In genomic region chr5:115068239-115069086, GRCh38 we compare ENCODE assay signal across 8 cellular contexts.
A peak's percentile ranks its signal among the peaks of the same experiment; 100 is the strongest.
DNase-seq lines count a peak whose midpoint lies in the region; ATAC-seq and TF ChIP-seq lines count a peak whose summit lies in the region.

No MANE protein-coding gene starts in this region.

- no peak for TF ChIP-seq POLR2A in esophagus squamous epithelium (IDR thresholded peaks at IDR 0.05)

- H3K27me3 ChIP-seq in lung (ENCODE audit: control insufficient read depth, insufficient read depth) = no peaks in the 10 kb centered on the region
- H3K27me3 ChIP-seq in esophagus squamous epithelium = no peaks in the 10 kb centered on the region
- no peaks in the 10 kb centered on the region for H3K27me3 ChIP-seq in ascending aorta

- H3K9me3 ChIP-seq in lung (ENCODE audit: control insufficient read depth in 2 of 2, insufficient read depth in 1 of 2, low read length in 1 of 2) = no peaks in the 10 kb centered on the region
- H3K9me3 ChIP-seq in esophagus squamous epithelium = no peaks in the 10 kb centered on the region
- no peaks in the 10 kb centered on the region for H3K9me3 ChIP-seq in ascending aorta

- ATAC-seq in GM21619 (IDR thresholded peaks at IDR 0.05; ENCODE audit: unreplicated experiment) = peak; percentile 77
- ATAC-seq in activated B cell treated with CpG ODN at 0.5 μM for 24 hours (ENCODE audit: low read depth) = peak; percentile 81
- ATAC-seq in lung (ENCODE audit: insufficient read depth, low FRiP score) = peak; percentile 45

- CTCF ChIA-PET in activated B cell treated with CpG ODN at 0.5 μM for 24 hours (lab: Charles Lee) = interaction anchor here (1.8 to 2.4 kb wide), 3 partner anchors 29 to 1456 kb away, joined by 4 to 11 read pairs (median 7); no protein-coding TSS in a partner anchor

- DNase-seq in GM13977 (ENCODE audit: low spot score) = peak; percentile 13
- no peak for DNase-seq in activated B cell treated with CpG ODN at 0.5 μM for 24 hours
- DNase-seq in lung (ENCODE audit: low spot score) = no peak
- no peak for DNase-seq in esophagus squamous epithelium (lab: John Stamatoyannopoulos, UW)
- no peak for DNase-seq in ascending aorta (ENCODE audit: low spot score in 2 of 2)
- DNase-seq in stimulated activated naive CD4-positive, alpha-beta T cell (lab: John Stamatoyannopoulos, UW) = no peak

- H3K27ac ChIP-seq in lung (ENCODE audit: low read depth in 1 of 2, low read length in 1 of 2) = no peak overlapping the region
- H3K27ac ChIP-seq in esophagus squamous epithelium = no peak overlapping the region
- no peak overlapping the region for H3K27ac ChIP-seq in ascending aorta

- H3K27me3 Mint-ChIP-seq in IgD-negative memory B cell (peaks cover 1% of the 10 kb centered on the region), activated B cell treated with CpG ODN at 0.5 μM for 24 hours (peaks cover 2% of the 10 kb centered on the region)

- no peaks in the 10 kb centered on the region for H3K36me3 Mint-ChIP-seq in IgD-negative memory B cell
- no peaks in the 10 kb centered on the region for H3K36me3 Mint-ChIP-seq in activated B cell treated with CpG ODN at 0.5 μM for 24 hours (ENCODE audit: low read depth)

- in situ Hi-C loops in GM13977 (cut with MboI; ENCODE audit: low pct_unique_long_range_greater_than_20kb, low sequenced_read_pairs, unreplicated experiment) = no loop called here

- no peak overlapping the region for H3K4me3 ChIP-seq in lung
- H3K4me3 ChIP-seq in esophagus squamous epithelium = no peak overlapping the region
- H3K4me3 ChIP-seq in ascending aorta = no peak overlapping the region

- H3K36me3 ChIP-seq in lung (ENCODE audit: control insufficient read depth in 2 of 2, insufficient read depth in 2 of 2, low read length in 2 of 2) (no peaks in the 10 kb centered on the region), esophagus squamous epithelium (no peaks in the 10 kb centered on the region), ascending aorta (no peaks in the 10 kb centered on the region)

- H3K4me1 ChIP-seq in lung (ENCODE audit: control insufficient read depth in 2 of 2, insufficient read depth in 2 of 2, low read length in 2 of 2) = no peaks in the 10 kb centered on the region
- peaks cover 0 to 11% (median 3%) of the 10 kb centered on the region in 3 donors for H3K4me1 ChIP-seq in esophagus squamous epithelium
- H3K4me1 ChIP-seq in ascending aorta = peaks cover 0 to 2% of the 10 kb centered on the region in 2 donors

- intact Hi-C loops in activated B cell treated with CpG ODN at 0.5 μM for 24 hours (cut with micrococcal nuclease) = no loop called here
- intact Hi-C loops in esophagus squamous epithelium (cut with DNase I) = no loop called here
- intact Hi-C loops in ascending aorta (cut with DNase I) = no loop called here

- peaks cover 14 to 32% (median 30%) of the 10 kb centered on the region in 3 donors for H3K4me1 Mint-ChIP-seq in IgD-negative memory B cell
- peaks cover 28% of the 10 kb centered on the region for H3K4me1 Mint-ChIP-seq in activated B cell treated with CpG ODN at 0.5 μM for 24 hours

- POLR2A ChIA-PET in activated B cell treated with CpG ODN at 0.5 μM for 24 hours (lab: Charles Lee) = interaction anchor here (1.0 kb wide), 1 partner anchor 29 kb away, joined by 4 read pairs; no protein-coding TSS in a partner anchor

- no peak for TF ChIP-seq CTCF in GM13977 (IDR thresholded peaks at IDR 0.05; ENCODE audit: extremely low read depth, insufficient read depth, missing control alignments)
- TF ChIP-seq CTCF in activated B cell treated with CpG ODN at 0.5 μM for 24 hours (IDR thresholded peaks at IDR 0.05) = no peak
- no peak for TF ChIP-seq CTCF in lung (IDR thresholded peaks at IDR 0.05; ENCODE audit: control extremely low read depth, extremely low read depth)
- TF ChIP-seq CTCF in esophagus squamous epithelium (IDR thresholded peaks at IDR 0.05) = no peak
- no peak for TF ChIP-seq CTCF in ascending aorta (IDR thresholded peaks at IDR 0.05)

- 82 to 87% methylated on average over 14 of the region's 14 CpGs for WGBS in lung, 2 donors
- WGBS in esophagus squamous epithelium, 2 donors = 85 to 90% methylated on average over 13 of the region's 14 CpGs

- peak overlapping the region in 1 of 3 donors; percentile 51 for H3K27ac Mint-ChIP-seq in IgD-negative memory B cell
- peak overlapping the region; percentile 71 for H3K27ac Mint-ChIP-seq in activated B cell treated with CpG ODN at 0.5 μM for 24 hours

- H3K9me3 Mint-ChIP-seq in IgD-negative memory B cell (no peaks in the 10 kb centered on the region), activated B cell treated with CpG ODN at 0.5 μM for 24 hours (no peaks in the 10 kb centered on the region)

- H3K4me3 Mint-ChIP-seq in IgD-negative memory B cell (peak overlapping the region in 3 of 4 donors; percentile 23 to 72 (median 40)), activated B cell treated with CpG ODN at 0.5 μM for 24 hours (peak overlapping the region; percentile 25)
